9 cellular contexts compared by ENCODE assay signal in the genomic region with DNA sequence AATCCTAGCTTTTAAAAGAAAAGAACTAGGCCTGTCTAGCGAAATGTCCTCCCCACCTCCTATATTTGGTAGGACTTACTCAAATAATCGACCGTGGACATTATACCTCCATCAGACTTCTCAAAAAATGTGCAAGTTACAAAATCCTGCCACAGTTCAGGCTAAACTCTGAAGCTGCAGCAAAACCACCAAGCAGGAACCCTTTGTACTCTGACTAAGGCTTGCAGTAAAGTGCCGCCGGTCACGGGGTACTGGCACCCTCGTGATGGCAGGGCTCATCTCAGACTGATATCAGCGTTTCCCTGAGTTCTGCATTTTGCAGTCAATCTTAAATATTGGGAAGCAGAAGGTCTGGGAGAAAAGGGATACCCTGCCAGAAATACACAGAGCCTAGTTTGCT. TPM values are rescaled to one million over a fixed set of nuclear protein-coding genes. Genes with fewer than 3 reads are reported as not detected.
DNase-seq lines count a peak whose midpoint lies in the region; ATAC-seq and TF ChIP-seq lines count a peak whose summit lies in the region.
"Had no signal": no experiment of that assay in that cellular context is flagged by ENCODE, and none has a peak within 500 bp of the region (broad histone marks: within the 10 kb centered on the region; RNA-seq: fewer than 3 reads in every experiment).

No MANE protein-coding gene starts in this region.

- no peak for TF ChIP-seq CTCF in retinal pigment epithelial cell (conservative IDR thresholded peaks at IDR 0.05; ENCODE audit: low read depth, low read length)

- peak overlapping the region; percentile 32 for H3K4me3 ChIP-seq in retinal pigment epithelial cell (ENCODE audit: low read length)

- no peak for ATAC-seq in GM18502 (IDR thresholded peaks at IDR 0.05; ENCODE audit: poor library complexity, unreplicated experiment)
- ATAC-seq in GM19463 (IDR thresholded peaks at IDR 0.05; ENCODE audit: unreplicated experiment): no peak

- DNase-seq in LHCN-M2 (ENCODE audit: low read depth) (peak; percentile 84), activated T-cell treated with anti-CD3 and anti-CD28 coated beads for 24 hours (ENCODE audit: low read depth) (peak; percentile 19), head of caudate nucleus (peak; percentile 71 to 96 (median 90)), retinal pigment epithelial cell (ENCODE audit: low read depth) (no peak), DMS153 treated with DMSO at 0.1 percent for 48 hours (lab: John Stamatoyannopoulos, UW; ENCODE audit: unreplicated experiment) (no peak), SK-N-DZ (ENCODE audit: low spot score) (no peak)

- intact Hi-C loops in head of caudate nucleus (cut with DNase I): no loop called here

RNA-seq across cellular contexts. Expression of a gene that starts 17.1 kb away (rescaled TPM):
- 29.2 and 36.7 TPM in 2 replicates for total RNA-seq in LHCN-M2 (2014; rRNA removed)
- polyA plus RNA-seq in LHCN-M2 (2012): 15.8 TPM
- 31.9 and 41.8 TPM in 2 replicates for polyA plus RNA-seq in SK-N-DZ (2014; cell fraction: cytosol; rRNA removed)
- 49.1 and 71.3 TPM in 2 replicates for polyA plus RNA-seq in SK-N-DZ (2014; cell fraction: nucleus; rRNA removed)

RNA-seq across cellular contexts. Expression of a gene that starts 39.1 kb away (rescaled TPM):
- total RNA-seq in LHCN-M2 (2014; rRNA removed): 24.4 and 32.1 TPM in 2 replicates
- polyA plus RNA-seq in LHCN-M2 (2012): 20.4 TPM
- 125 and 128 TPM in 2 replicates for polyA plus RNA-seq in SK-N-DZ (2014; cell fraction: cytosol; rRNA removed)
- polyA plus RNA-seq in SK-N-DZ (2014; cell fraction: nucleus; rRNA removed): 110 and 115 TPM in 2 replicates

RNA-seq across cellular contexts. Expression of a gene that starts 56.7 kb away (rescaled TPM):
- not detected in 2 replicates for total RNA-seq in LHCN-M2 (2014; rRNA removed)
- polyA plus RNA-seq in LHCN-M2 (2012): not detected
- polyA plus RNA-seq in SK-N-DZ (2014; cell fraction: cytosol; rRNA removed): not detected in 2 replicates
- not detected in 2 replicates for polyA plus RNA-seq in SK-N-DZ (2014; cell fraction: nucleus; rRNA removed)
- total RNA-seq: breast epithelium had no signal

Comparison
In these comparisons a context has a peak if more than half of its experiments do, and no peak if none do; other contexts are left out.
1. DNase-seq: peak in LHCN-M2 (single experiment), activated T-cell treated with anti-CD3 and anti-CD28 coated beads for 24 hours (single experiment) and head of caudate nucleus (42 of 42); none in retinal pigment epithelial cell (single experiment), DMS153 treated with DMSO at 0.1 percent for 48 hours (single experiment) and SK-N-DZ (single experiment).